ENCODE assay signal across 12 cellular contexts in genomic region chr1:165773324-165773965, GRCh38. TPM values are rescaled to one million over a fixed set of nuclear protein-coding genes. Genes with fewer than 3 reads are reported as not detected.
A peak's percentile ranks its signal among the peaks of the same experiment; 100 is the strongest.
DNase-seq lines count a peak whose midpoint lies in the region; TF ChIP-seq lines count a peak whose summit lies in the region.
"Had no signal": no experiment of that assay in that cellular context is flagged by ENCODE, and none has a peak within 500 bp of the region (broad histone marks: within the 10 kb centered on the region; RNA-seq: fewer than 3 reads in every experiment).

No MANE protein-coding gene starts in this region.

- no peak for TF ChIP-seq CTCF in GM13976 (IDR thresholded peaks at IDR 0.05; ENCODE audit: borderline replicate concordance, control extremely low read depth, extremely low read depth, insufficient read depth, missing control alignments)

- peak; percentile 56 for DNase-seq in AG20443 (ENCODE audit: low spot score)
- DNase-seq in LHCN-M2 (ENCODE audit: low read depth), result peak; percentile 91
- DNase-seq in brain pericyte (ENCODE audit: low read depth, low spot score), result peak; percentile 10
- DNase-seq in kidney glomerular epithelial cell (lab: John Stamatoyannopoulos, UW), result peak; percentile 94
- DNase-seq in NCI-H1694 (lab: John Stamatoyannopoulos, UW), result no peak
- DNase-seq in activated gamma-delta T cell (lab: John Stamatoyannopoulos, UW), result no peak
- DNase-seq in GM13976 (ENCODE audit: low spot score), result no peak
- no peak for DNase-seq in COLO829 (ENCODE audit: low spot score)
- DNase-seq: activated CD8-positive, alpha-beta memory T cell treated with anti-CD3 and anti-CD28 coated beads, Interleukin-2, amount 10 ng/mL, durations not matched to agents 7 days and 5 days; CD4-positive, CD25-positive, alpha-beta regulatory T cell; NCI-H2029 treated with DMSO at 0.1 percent for 48 hours; stimulated activated CD4-positive, alpha-beta T cell treated with anti-CD3 and anti-CD28 coated beads, Interleukin-4, amount 100 ng/mL, for 24 hours had no signal

- in situ Hi-C loops in GM13976 (cut with MboI; ENCODE audit: low sequenced_read_pairs, unreplicated experiment), result no loop called here

RNA-seq across cellular contexts. Expression of gene TMCO1, which starts 4.8 kb away (rescaled TPM):
- 112 and 115 TPM in 2 replicates for total RNA-seq in LHCN-M2 (2014; rRNA removed)
- 156 TPM for polyA plus RNA-seq in LHCN-M2 (2012)

RNA-seq across cellular contexts. Expression of gene UCK2, which starts 54.0 kb away (rescaled TPM):
- 113 and 124 TPM in 2 replicates for total RNA-seq in LHCN-M2 (2014; rRNA removed)
- 107 TPM for polyA plus RNA-seq in LHCN-M2 (2012)

Comparison
In these comparisons a context has a peak if more than half of its experiments do, and no peak if none do; other contexts are left out.
1. DNase-seq: peak in AG20443 (single experiment), LHCN-M2 (single experiment), brain pericyte (single experiment) and kidney glomerular epithelial cell (single experiment); none in NCI-H1694 (single experiment), activated gamma-delta T cell (single experiment), GM13976 (single experiment) and COLO829 (single experiment).